ENCODE assay signal across 8 cellular contexts in genomic region chr12:56636675-56637540, GRCh38. TPM values are rescaled to one million over a fixed set of nuclear protein-coding genes. Genes with fewer than 3 reads are reported as not detected.
DNase-seq lines count a peak whose midpoint lies in the region; ATAC-seq, FAIRE-seq and TF ChIP-seq lines count a peak whose summit lies in the region.

No MANE protein-coding gene starts in this region.

- dilution Hi-C loops in keratinocyte (cut with MboI; ENCODE audit: extremely low pct_ligation_motif_present, low sequenced_read_pairs): no loop called here

- peak; percentile 64 for FAIRE-seq in keratinocyte (lab: Jason Lieb, UNC)

- ATAC-seq in GM18907 (IDR thresholded peaks at IDR 0.05; ENCODE audit: unreplicated experiment) (peak; percentile 55), HG03159 (IDR thresholded peaks at IDR 0.05; ENCODE audit: unreplicated experiment) (peak; percentile 52)

- peak; percentile 100 for DNase-seq in AG09309 (ENCODE audit: low read depth)
- peak; percentile 98 for DNase-seq in NCI-H2227 (lab: John Stamatoyannopoulos, UW; ENCODE audit: unreplicated experiment)
- DNase-seq in activated CD4-positive, CD25-positive, alpha-beta regulatory T cell treated with anti-CD3 and anti-CD28 coated beads, Interleukin-2, amount 50 U/mL, for 16 hours (ENCODE audit: low read depth, low spot score): peak; percentile 84
- peak; percentile 100 for DNase-seq in cerebellar cortex (ENCODE audit: low spot score)
- DNase-seq in keratinocyte (ENCODE audit: low read depth, low spot score): peak; percentile 96
- DNase-seq in stimulated activated CD4-positive, alpha-beta T cell treated with anti-CD3 and anti-CD28 coated beads, Interleukin-15, amount 100 ng/mL, for 24 hours: peak; percentile 93

- peak overlapping the region; percentile 90 for H3K9ac ChIP-seq in keratinocyte (ENCODE audit: control insufficient read depth, extremely low read depth, insufficient read depth, low read length)

- H3K36me3 ChIP-seq in keratinocyte (ENCODE audit: control insufficient read depth in 2 of 2, extremely low read depth in 1 of 2, insufficient read depth in 2 of 2, low read length in 2 of 2): peaks cover 9 to 28% of the 10 kb centered on the region in 2 experiments

- no peak overlapping the region for H2AFZ ChIP-seq in keratinocyte (ENCODE audit: control insufficient read depth, low read length)

- H3K9me1 ChIP-seq in keratinocyte (ENCODE audit: control insufficient read depth, extremely low read depth, insufficient read depth, low read length): peaks cover 4% of the 10 kb centered on the region

- H3K27me3 ChIP-seq in keratinocyte (ENCODE audit: control insufficient read depth, extremely low read depth, insufficient read depth, low read length): no peaks in the 10 kb centered on the region

- peak overlapping the region; percentile 93 for H3K27ac ChIP-seq in keratinocyte (ENCODE audit: control insufficient read depth, insufficient read depth, low read length)

- H3K4me3 ChIP-seq in AG09309 (ENCODE audit: control insufficient read depth, low read depth, low read length) (peak overlapping the region; percentile 87), keratinocyte (ENCODE audit: control insufficient read depth in 2 of 3, extremely low read depth in 1 of 3, insufficient read depth in 2 of 3, low read depth in 1 of 3, low read length in 3 of 3) (peak overlapping the region; percentile 58 to 95 (median 94))

- peaks cover 41% of the 10 kb centered on the region for H3K4me1 ChIP-seq in keratinocyte (ENCODE audit: control insufficient read depth, extremely low read depth, insufficient read depth, low read length)

- peaks cover 44% of the 10 kb centered on the region for H3K79me2 ChIP-seq in keratinocyte (ENCODE audit: control insufficient read depth, insufficient read depth, low read length)

- no peaks in the 10 kb centered on the region for H4K20me1 ChIP-seq in keratinocyte (ENCODE audit: control insufficient read depth, extremely low read depth, insufficient read depth, low read length)

- peak; percentile 80 for TF ChIP-seq CTCF in AG09309 (IDR thresholded peaks at IDR 0.05; ENCODE audit: control insufficient read depth, insufficient read depth, low read depth, low read length, missing control alignments)
- peak; percentile 70 to 85 (median 83) for TF ChIP-seq CTCF in keratinocyte (optimal IDR thresholded peaks at IDR 0.05 in 1 of 3, IDR thresholded peaks at IDR 0.05 in 1 of 3, conservative IDR thresholded peaks at IDR 0.05 in 1 of 3; ENCODE audit: extremely low read depth in 1 of 3, insufficient read depth in 2 of 3, low read length in 3 of 3)

- H3K9me3 ChIP-seq in keratinocyte (ENCODE audit: control insufficient read depth, low read depth, low read length): no peaks in the 10 kb centered on the region

- H3K4me2 ChIP-seq in keratinocyte (ENCODE audit: control insufficient read depth, extremely low read depth, insufficient read depth, low read depth, low read length): peak overlapping the region; percentile 100

RNA-seq across cellular contexts. Expression of gene BAZ2A, which starts 6.8 kb away (rescaled TPM):
- polyA plus RNA-seq in keratinocyte: 55.7 to 63.7 TPM (median 56.6 TPM) in 3 replicates
- 158 TPM for polyA plus RNA-seq in keratinocyte (2011; ENCODE audit: low read depth)
- 46.7 and 62.9 TPM in 2 replicates for polyA plus RNA-seq in keratinocyte (2011; cell fraction: cytosol; rRNA removed)
- polyA plus RNA-seq in keratinocyte (2011; cell fraction: nucleus; rRNA removed): 232 and 291 TPM in 2 replicates
- polyA plus RNA-seq in keratinocyte (2012; ENCODE audit: low replicate concordance): 33.2 and 36.9 TPM in 2 replicates
- 119 to 279 TPM (median 150 TPM) in 3 replicates for polyA minus RNA-seq in keratinocyte
- 42.2 TPM for polyA minus RNA-seq in keratinocyte (2011; cell fraction: cytosol; rRNA and poly(A)+ RNA removed)
- 134 and 209 TPM in 2 replicates for polyA minus RNA-seq in keratinocyte (2011; cell fraction: nucleus; rRNA and poly(A)+ RNA removed)

RNA-seq across cellular contexts. Expression of gene ATP5F1B, which starts 8.9 kb away (rescaled TPM):
- 1,041 to 1,488 TPM (median 1,355 TPM) in 3 replicates for polyA plus RNA-seq in keratinocyte
- 345 TPM for polyA plus RNA-seq in keratinocyte (2011; ENCODE audit: low read depth)
- polyA plus RNA-seq in keratinocyte (2011; cell fraction: cytosol; rRNA removed): 1,140 and 1,556 TPM in 2 replicates
- 951 and 1,005 TPM in 2 replicates for polyA plus RNA-seq in keratinocyte (2011; cell fraction: nucleus; rRNA removed)
- 698 and 706 TPM in 2 replicates for polyA plus RNA-seq in keratinocyte (2012; ENCODE audit: low replicate concordance)
- 1,284 to 1,537 TPM (median 1,516 TPM) in 3 replicates for polyA minus RNA-seq in keratinocyte
- 873 TPM for polyA minus RNA-seq in keratinocyte (2011; cell fraction: cytosol; rRNA and poly(A)+ RNA removed)
- polyA minus RNA-seq in keratinocyte (2011; cell fraction: nucleus; rRNA and poly(A)+ RNA removed): 274 and 399 TPM in 2 replicates

RNA-seq across cellular contexts. Expression of gene PTGES3, which starts 51.2 kb away (rescaled TPM):
- 53.0 to 136 TPM (median 112 TPM) in 3 replicates for polyA plus RNA-seq in keratinocyte
- polyA plus RNA-seq in keratinocyte (2011; ENCODE audit: low read depth): 958 TPM
- polyA plus RNA-seq in keratinocyte (2011; cell fraction: cytosol; rRNA removed): 94.7 and 154 TPM in 2 replicates
- 49.3 and 78.8 TPM in 2 replicates for polyA plus RNA-seq in keratinocyte (2011; cell fraction: nucleus; rRNA removed)
- 191 and 202 TPM in 2 replicates for polyA plus RNA-seq in keratinocyte (2012; ENCODE audit: low replicate concordance)
- polyA minus RNA-seq in keratinocyte: 9.1 to 70.6 TPM (median 28.6 TPM) in 3 replicates
- 76.7 TPM for polyA minus RNA-seq in keratinocyte (2011; cell fraction: cytosol; rRNA and poly(A)+ RNA removed)
- polyA minus RNA-seq in keratinocyte (2011; cell fraction: nucleus; rRNA and poly(A)+ RNA removed): 24.5 and 38.3 TPM in 2 replicates

Comparison
In these comparisons a context has a peak if more than half of its experiments do, and no peak if none do; other contexts are left out.
1. Peak in every context shown above with its lines: DNase-seq, ATAC-seq, H3K4me3 ChIP-seq and H3K27ac ChIP-seq.